8 cellular contexts compared by ENCODE assay signal in the genomic region with DNA sequence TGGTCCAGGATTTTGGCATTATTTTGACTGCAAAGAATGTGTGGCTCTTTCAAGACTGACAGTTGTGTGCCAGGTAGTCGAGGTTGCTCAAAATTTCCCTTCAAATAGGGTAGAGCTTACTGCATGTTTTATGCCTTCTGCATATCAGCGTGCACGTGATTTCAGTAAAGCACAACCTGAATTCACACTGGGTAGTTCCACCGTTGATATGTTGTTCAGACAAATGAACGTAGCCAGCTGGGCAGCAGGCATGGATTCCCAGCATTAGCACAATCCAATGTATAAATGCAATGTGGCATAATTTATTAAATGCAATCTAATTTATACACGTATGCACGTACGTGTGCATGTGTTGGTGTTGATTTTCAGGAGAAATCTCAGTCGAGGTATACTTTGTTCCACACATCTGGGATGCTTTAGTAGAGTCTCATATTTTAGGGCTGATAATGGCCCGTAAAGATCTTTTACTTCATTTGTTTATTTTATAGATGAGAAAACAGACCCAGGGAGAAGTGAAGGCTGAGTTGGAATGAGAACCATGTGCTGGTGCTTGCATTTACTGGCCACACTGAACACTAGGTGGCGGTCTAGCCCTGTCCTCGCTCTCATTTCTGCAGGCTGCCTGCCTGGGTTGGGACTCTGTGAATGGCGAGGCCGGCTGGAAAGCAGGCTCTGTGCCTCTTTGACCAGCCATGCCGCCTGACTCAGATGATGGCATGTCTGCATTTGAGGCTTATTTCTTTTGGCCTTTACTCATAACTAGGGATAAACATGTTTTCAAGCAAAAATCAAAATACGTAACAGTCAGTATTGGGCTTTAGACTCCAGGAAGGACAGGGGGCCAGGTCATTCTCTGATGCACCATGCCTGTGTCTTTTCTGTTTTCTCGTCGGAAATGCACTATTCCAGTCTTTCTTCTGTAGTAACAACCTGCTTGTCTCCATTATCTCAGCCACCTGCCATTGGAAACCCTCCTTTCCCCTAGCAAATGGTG.
DNase-seq lines count a peak whose midpoint lies in the region; ATAC-seq and TF ChIP-seq lines count a peak whose summit lies in the region.

No MANE protein-coding gene starts in this region.

- peak; percentile 57 to 62 for DNase-seq in Caco-2
- peak; percentile 44 for DNase-seq in OCI-M1 (lab: John Stamatoyannopoulos, UW)
- peak; percentile 13 for DNase-seq in activated T-helper 9 cell treated with anti-CD3 and anti-CD28 coated beads, Interleukin-2, amount 50 U/mL, for 16 hours (ENCODE audit: low read depth)
- peak in 1 of 2 donors; percentile 20 for DNase-seq in foreskin keratinocyte
- peak in 4 of 5 donors; percentile 55 to 70 (median 64) for DNase-seq in ovary
- DNase-seq in aorta = peak; percentile 88 to 92

- peak; percentile 59 to 61 for TF ChIP-seq CTCF in Caco-2 (IDR thresholded peaks at IDR 0.05; ENCODE audit: insufficient read depth in 1 of 2, low read depth in 1 of 2, low read length in 1 of 2, severe bottlenecking in 1 of 2, unreplicated experiment in 1 of 2)
- TF ChIP-seq CTCF in foreskin keratinocyte (conservative IDR thresholded peaks at IDR 0.05) = peak; percentile 70
- peak in 2 of 3 donors; percentile 17 to 48 for TF ChIP-seq CTCF in ovary (IDR thresholded peaks at IDR 0.05)

- no peaks in the 10 kb centered on the region for H3K4me1 ChIP-seq in Caco-2
- H3K4me1 ChIP-seq in foreskin keratinocyte = no peaks in the 10 kb centered on the region
- H3K4me1 ChIP-seq in ovary (ENCODE audit: insufficient read depth) = no peaks in the 10 kb centered on the region
- H3K4me1 ChIP-seq in aorta (ENCODE audit: control insufficient read depth in 1 of 2, insufficient read depth in 2 of 2, low read length in 2 of 2) = no peaks in the 10 kb centered on the region

- H3K4me3 Mint-ChIP-seq in Caco-2 (ENCODE audit: unreplicated experiment) = no peak overlapping the region

- peaks cover 16% of the 10 kb centered on the region for H3K9me3 Mint-ChIP-seq in Caco-2 (ENCODE audit: unreplicated experiment)

- H3K36me3 ChIP-seq in Caco-2 (ENCODE audit: control insufficient read depth, insufficient read depth, low read length) (no peaks in the 10 kb centered on the region), ovary (no peaks in the 10 kb centered on the region), aorta (ENCODE audit: control insufficient read depth in 1 of 2, insufficient read depth in 2 of 2, low read length in 1 of 2) (no peaks in the 10 kb centered on the region)

- no peak for TF ChIP-seq EP300 in ovary (IDR thresholded peaks at IDR 0.05)

- TF ChIP-seq POLR2A in ovary (IDR thresholded peaks at IDR 0.05) = no peak

- no peak overlapping the region for H3K27ac Mint-ChIP-seq in Caco-2 (ENCODE audit: unreplicated experiment)

- H3K27me3 ChIP-seq in Caco-2 (replicated peaks; ENCODE audit: control insufficient read depth, insufficient read depth, low read length) (no peaks in the 10 kb centered on the region), foreskin keratinocyte (no peaks in the 10 kb centered on the region), ovary (no peaks in the 10 kb centered on the region), aorta (ENCODE audit: control insufficient read depth in 1 of 2, insufficient read depth in 2 of 2, low read length in 1 of 2) (no peaks in the 10 kb centered on the region)

- no peaks in the 10 kb centered on the region for H3K27me3 Mint-ChIP-seq in Caco-2 (ENCODE audit: insufficient read depth, unreplicated experiment)

- POLR2A ChIA-PET in Caco-2 (lab: Charles Lee) = no interaction called here

- CTCF ChIA-PET in Caco-2 (lab: Charles Lee) = no interaction called here

- no peak overlapping the region for H3K27ac ChIP-seq in foreskin keratinocyte
- no peak overlapping the region for H3K27ac ChIP-seq in ovary
- H3K27ac ChIP-seq in aorta (ENCODE audit: low read depth in 1 of 2, low read length in 2 of 2) = no peak overlapping the region

- H3K4me3 ChIP-seq in Caco-2 (ENCODE audit: low read depth, low read length) (no peak overlapping the region), ovary (no peak overlapping the region), aorta (ENCODE audit: low read length in 2 of 2) (no peak overlapping the region)

- intact Hi-C loops in Caco-2 (cut with micrococcal nuclease; ENCODE audit: unreplicated experiment) = loop anchor here (1.0 kb wide), 1 partner anchor 47 kb away; no protein-coding TSS in a partner anchor
- intact Hi-C loops in ovary (cut with DNase I) = loop anchor here in 1 of 4 donors (10.0 kb wide), 1 partner anchor 123 kb away; the partner anchor contains the start of gene RNF144A
- intact Hi-C loops in aorta (cut with DNase I) = loop anchor here in 1 of 2 donors (5.0 to 10.0 kb wide), 4 partner anchors 60 to 387 kb away; no protein-coding TSS in a partner anchor

- WGBS in ovary, 3 donors = 58 to 60% (median 59%) methylated on average over 18 of the region's 18 CpGs
- WGBS in aorta, 2 donors = 25 to 30% methylated on average over 18 of the region's 18 CpGs

- H3K36me3 Mint-ChIP-seq in Caco-2 (ENCODE audit: insufficient read depth, unreplicated experiment) = no peaks in the 10 kb centered on the region

- no peaks in the 10 kb centered on the region for H3K4me1 Mint-ChIP-seq in Caco-2 (ENCODE audit: low read depth, unreplicated experiment)

- no TSS peak for BruUV-seq in Caco-2 (replicated peaks; lab: Mats Ljungman, UMichigan)

- H3K9me3 ChIP-seq in Caco-2 = no peaks in the 10 kb centered on the region
- H3K9me3 ChIP-seq in ovary = no peaks in the 10 kb centered on the region
- no peaks in the 10 kb centered on the region for H3K9me3 ChIP-seq in aorta (ENCODE audit: control insufficient read depth, low read length)

- ATAC-seq in GM19372 (IDR thresholded peaks at IDR 0.05; ENCODE audit: low read depth, unreplicated experiment) (peak; percentile 97), HG03457 (IDR thresholded peaks at IDR 0.05; ENCODE audit: unreplicated experiment) (peak; percentile 97), foreskin keratinocyte (peak; percentile 84), aorta (ENCODE audit: low FRiP score) (peak; percentile 91)
